21 cellular contexts compared by ENCODE assay signal in the genomic region with DNA sequence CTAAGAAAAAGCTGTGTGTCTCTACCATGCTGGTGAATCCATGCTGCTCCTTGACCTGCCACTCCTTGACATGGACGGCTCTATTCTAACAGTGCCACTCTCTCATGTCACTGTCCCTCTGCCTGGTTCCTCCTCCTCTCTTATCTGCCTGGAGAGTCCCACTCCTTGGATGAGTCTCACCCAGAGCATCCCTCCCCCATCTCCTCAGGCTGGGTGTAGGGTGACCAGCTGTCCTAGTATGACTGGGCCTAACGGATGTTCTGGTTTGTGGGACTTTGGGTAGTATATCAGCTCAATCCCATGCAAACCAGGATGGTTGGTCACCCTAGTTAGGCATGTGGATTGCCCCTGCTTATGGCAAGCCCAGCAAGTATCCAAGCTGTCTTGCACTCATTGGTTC. TPM values are rescaled to one million over a fixed set of nuclear protein-coding genes. Genes with fewer than 3 reads are reported as not detected.
DNase-seq lines count a peak whose midpoint lies in the region; ATAC-seq and TF ChIP-seq lines count a peak whose summit lies in the region.
"Had no signal": no experiment of that assay in that cellular context is flagged by ENCODE, and none has a peak within 500 bp of the region (broad histone marks: within the 10 kb centered on the region; RNA-seq: fewer than 3 reads in every experiment).

No MANE protein-coding gene starts in this region.

- no peak overlapping the region for H3K4me3 ChIP-seq in mesendoderm (ENCODE audit: low read length)
- H3K4me3 ChIP-seq in upper lobe of right lung, result no peak overlapping the region
- H3K4me3 ChIP-seq: gastrocnemius medialis, uterus had no signal

- H3K27me3 Mint-ChIP-seq in activated naive CD4-positive, alpha-beta T cell treated with anti-CD3 and anti-CD28 coated beads, Interleukin-2, amount 50 U/mL, for 24 hours, result no peaks in the 10 kb centered on the region
- H3K27me3 Mint-ChIP-seq in activated CD8-positive, alpha-beta T cell treated with anti-CD3 and anti-CD28 coated beads, Interleukin-2, amount 10 ng/mL, durations not matched to agents 7 days and 5 days (ENCODE audit: low read depth), result no peaks in the 10 kb centered on the region

- ATAC-seq in activated CD8-positive, alpha-beta T cell treated with anti-CD3 and anti-CD28 coated beads, Interleukin-2, amount 10 ng/mL, durations not matched to agents 7 days and 5 days, result no peak
- no peak for ATAC-seq in GM21576 (IDR thresholded peaks at IDR 0.05; ENCODE audit: unreplicated experiment)
- ATAC-seq in upper lobe of right lung, result no peak
- ATAC-seq: gastrocnemius medialis had no signal

- H3K4me3 Mint-ChIP-seq in activated naive CD4-positive, alpha-beta T cell treated with anti-CD3 and anti-CD28 coated beads, Interleukin-2, amount 50 U/mL, for 24 hours, result no peak overlapping the region
- H3K4me3 Mint-ChIP-seq in activated CD8-positive, alpha-beta T cell treated with anti-CD3 and anti-CD28 coated beads, Interleukin-2, amount 10 ng/mL, durations not matched to agents 7 days and 5 days, result no peak overlapping the region
- H3K4me3 Mint-ChIP-seq: neural crest cell had no signal

- H3K9me3 Mint-ChIP-seq in activated naive CD4-positive, alpha-beta T cell treated with anti-CD3 and anti-CD28 coated beads, Interleukin-2, amount 50 U/mL, for 24 hours, result no peaks in the 10 kb centered on the region
- peaks cover 11% of the 10 kb centered on the region for H3K9me3 Mint-ChIP-seq in activated CD8-positive, alpha-beta T cell treated with anti-CD3 and anti-CD28 coated beads, Interleukin-2, amount 10 ng/mL, durations not matched to agents 7 days and 5 days (ENCODE audit: insufficient read depth)
- H3K9me3 Mint-ChIP-seq: neural crest cell had no signal

- H3K56ac ChIP-seq in mesendoderm (ENCODE audit: low read length), result no peak overlapping the region

- no peak for DNase-seq in activated naive CD4-positive, alpha-beta T cell (lab: John Stamatoyannopoulos, UW)
- no peak for DNase-seq in activated CD8-positive, alpha-beta T cell treated with anti-CD3 and anti-CD28 coated beads, Interleukin-2, amount 10 ng/mL, durations not matched to agents 7 days and 5 days
- no peak for DNase-seq in mesendoderm
- DNase-seq in HuH-7 (ENCODE audit: low spot score), result no peak
- no peak for DNase-seq in AG08395 (ENCODE audit: low spot score)
- no peak for DNase-seq in upper lobe of right lung
- DNase-seq: activated effector memory CD4-positive, alpha-beta T cell treated with Interleukin-2 at 50 U/mL for 16 hours; anterior cingulate cortex; DMS53; gastrocnemius medialis; Kasumi-1; NCI-H1105; NCI-H2081 treated with DMSO at 0.1 percent for 48 hours; NCI-H510A treated with DMSO at 0.1 percent for 48 hours; SHP77; uterus had no signal

- POLR2A ChIA-PET in activated CD8-positive, alpha-beta T cell treated with anti-CD3 and anti-CD28 coated beads, Interleukin-2, amount 10 ng/mL, durations not matched to agents 7 days and 5 days (lab: Charles Lee), result interaction anchor here (2.0 to 2.8 kb wide), 4 partner anchors 10 to 31 kb away, joined by 6 to 19 read pairs (median 14); no protein-coding TSS in a partner anchor

- H2BK15ac ChIP-seq in mesendoderm (replicated peaks; ENCODE audit: low read depth), result no peak overlapping the region

- H3K23ac ChIP-seq in mesendoderm (ENCODE audit: low read length), result no peak overlapping the region

- H3K9ac ChIP-seq in mesendoderm (ENCODE audit: low read length), result no peak overlapping the region

- H2BK120ac ChIP-seq in mesendoderm (ENCODE audit: low read depth, low read length), result no peak overlapping the region

- H3K27ac ChIP-seq in mesendoderm (ENCODE audit: low read depth, low read length) (no peak overlapping the region), upper lobe of right lung (no peak overlapping the region)
- H3K27ac ChIP-seq: gastrocnemius medialis, uterus, VCaP had no signal

- no peak overlapping the region for H3K18ac ChIP-seq in mesendoderm (ENCODE audit: low read length)

- no peak overlapping the region for H2BK5ac ChIP-seq in mesendoderm (ENCODE audit: low read length)

- H4K5ac ChIP-seq in mesendoderm (ENCODE audit: low read length), result no peak overlapping the region

- H3K9me3 ChIP-seq in upper lobe of right lung, result peaks cover 5% of the 10 kb centered on the region
- H3K9me3 ChIP-seq: uterus had no signal

- WGBS in mesendoderm (ENCODE audit: extremely low coverage, insufficient coverage, low lambda C conversion rate), result no CpG with 5 or more reads among the region's 2 CpGs

- no peak overlapping the region for H3K4ac ChIP-seq in mesendoderm (ENCODE audit: low read depth, low read length)

- TF ChIP-seq CTCF in upper lobe of right lung (IDR thresholded peaks at IDR 0.05), result no peak

- intact Hi-C loops in upper lobe of right lung (cut with DNase I), result no loop called here

- no peak overlapping the region for H3K4me2 ChIP-seq in mesendoderm (ENCODE audit: low read length)

- H3K27me3 ChIP-seq in mesendoderm (ENCODE audit: insufficient read depth, low read length, poor library complexity), result no peaks in the 10 kb centered on the region
- no peaks in the 10 kb centered on the region for H3K27me3 ChIP-seq in upper lobe of right lung
- H3K27me3 ChIP-seq: gastrocnemius medialis, uterus had no signal

- no peaks in the 10 kb centered on the region for H3K4me1 ChIP-seq in mesendoderm (ENCODE audit: control insufficient read depth, low read depth, low read length)
- H3K4me1 ChIP-seq in upper lobe of right lung, result no peaks in the 10 kb centered on the region
- H3K4me1 ChIP-seq: uterus had no signal

- H3K36me3 ChIP-seq in mesendoderm (ENCODE audit: control insufficient read depth, insufficient read depth, low read length) (no peaks in the 10 kb centered on the region), upper lobe of right lung (no peaks in the 10 kb centered on the region)
- H3K36me3 ChIP-seq: gastrocnemius medialis, uterus had no signal

- no peaks in the 10 kb centered on the region for H3K79me1 ChIP-seq in mesendoderm (ENCODE audit: low read length)

- H3K36me3 Mint-ChIP-seq in activated naive CD4-positive, alpha-beta T cell treated with anti-CD3 and anti-CD28 coated beads, Interleukin-2, amount 50 U/mL, for 24 hours, result no peaks in the 10 kb centered on the region
- peaks cover 31% of the 10 kb centered on the region for H3K36me3 Mint-ChIP-seq in activated CD8-positive, alpha-beta T cell treated with anti-CD3 and anti-CD28 coated beads, Interleukin-2, amount 10 ng/mL, durations not matched to agents 7 days and 5 days (ENCODE audit: low read depth)

- H3K79me2 ChIP-seq in mesendoderm (ENCODE audit: control insufficient read depth, insufficient read depth, low read length), result no peaks in the 10 kb centered on the region

- H2AK5ac ChIP-seq in mesendoderm (ENCODE audit: low read length), result peak overlapping the region; percentile 11

- CTCF ChIA-PET in activated CD8-positive, alpha-beta T cell treated with anti-CD3 and anti-CD28 coated beads, Interleukin-2, amount 10 ng/mL, durations not matched to agents 7 days and 5 days (lab: Charles Lee), result interaction anchor here (1.2 to 2.7 kb wide), 2 partner anchors 9 to 10 kb away, joined by 3 to 9 read pairs; no protein-coding TSS in a partner anchor

- peak overlapping the region; percentile 76 for H3K27ac Mint-ChIP-seq in activated naive CD4-positive, alpha-beta T cell treated with anti-CD3 and anti-CD28 coated beads, Interleukin-2, amount 50 U/mL, for 24 hours
- peak overlapping the region; percentile 95 for H3K27ac Mint-ChIP-seq in activated CD8-positive, alpha-beta T cell treated with anti-CD3 and anti-CD28 coated beads, Interleukin-2, amount 10 ng/mL, durations not matched to agents 7 days and 5 days
- H3K27ac Mint-ChIP-seq: progenitor cell of endocrine pancreas had no signal

- H4K8ac ChIP-seq in mesendoderm (ENCODE audit: low read depth, low read length), result no peak overlapping the region

- peaks cover 48% of the 10 kb centered on the region for H3K4me1 Mint-ChIP-seq in activated naive CD4-positive, alpha-beta T cell treated with anti-CD3 and anti-CD28 coated beads, Interleukin-2, amount 50 U/mL, for 24 hours
- peaks cover 53% of the 10 kb centered on the region for H3K4me1 Mint-ChIP-seq in activated CD8-positive, alpha-beta T cell treated with anti-CD3 and anti-CD28 coated beads, Interleukin-2, amount 10 ng/mL, durations not matched to agents 7 days and 5 days (ENCODE audit: low read depth)
- H3K4me1 Mint-ChIP-seq: neural crest cell had no signal

RNA-seq across cellular contexts. Expression of a gene that starts 54.3 kb away (rescaled TPM):
- total RNA-seq in activated CD8-positive, alpha-beta T cell treated with anti-CD3 and anti-CD28 coated beads, Interleukin-2, amount 10 ng/mL, durations not matched to agents 7 days and 5 days, result 1 to 10 TPM; 4.1 to 4.4 TPM
- not detected for polyA plus RNA-seq in mesendoderm (2013, experiment 1 of 2)
- polyA plus RNA-seq in mesendoderm (2013, experiment 2 of 2), result not detected
- 0.64 TPM for total RNA-seq in upper lobe of right lung
- total RNA-seq: neural crest cell had no signal
